In the genomic region with DNA sequence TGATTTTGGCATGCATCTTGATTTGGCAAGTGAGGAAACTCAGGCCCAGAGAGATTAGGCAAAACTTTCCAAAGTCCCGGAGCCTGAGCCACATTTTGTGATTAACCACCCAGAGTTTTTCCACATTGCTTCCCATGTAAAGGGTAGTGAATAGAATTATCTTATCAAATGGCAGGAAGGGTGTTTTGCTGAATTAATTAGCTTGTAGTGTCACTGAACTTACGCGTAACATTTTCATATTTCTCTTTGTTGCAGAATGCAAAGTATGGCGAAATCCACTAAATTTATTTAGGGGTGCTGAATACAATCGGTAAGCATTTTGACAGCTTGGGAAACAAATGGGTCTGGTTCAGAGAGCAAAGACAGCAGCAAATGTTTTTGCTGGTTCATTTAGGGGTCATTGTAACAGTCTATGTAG, we compare ENCODE assay signal across 16 cellular contexts.
A peak's percentile ranks its signal among the peaks of the same experiment; 100 is the strongest.
DNase-seq lines count a peak whose midpoint lies in the region; ATAC-seq and TF ChIP-seq lines count a peak whose summit lies in the region.
"Had no signal": no experiment of that assay in that cellular context is flagged by ENCODE, and none has a peak within 500 bp of the region (broad histone marks: within the 10 kb centered on the region; RNA-seq: fewer than 3 reads in every experiment).

No MANE protein-coding gene starts in this region.

- WGBS in right cardiac atrium, result 35% methylated on average over 5 of the region's 5 CpGs

- H3K27ac ChIP-seq in fibroblast of lung (ENCODE audit: insufficient read depth, low read length) (no peak overlapping the region), right cardiac atrium (ENCODE audit: low read length) (no peak overlapping the region), thoracic aorta (no peak overlapping the region)
- H3K27ac ChIP-seq: RWPE1 had no signal

- H2AFZ ChIP-seq in fibroblast of lung (ENCODE audit: low read length), result no peak overlapping the region

- H3K4me1 ChIP-seq in fibroblast of lung (ENCODE audit: control insufficient read depth, extremely low read depth, insufficient read depth, low read length) (peaks cover 16% of the 10 kb centered on the region), right cardiac atrium (ENCODE audit: control insufficient read depth, insufficient read depth, low read length) (no peaks in the 10 kb centered on the region), thoracic aorta (ENCODE audit: control insufficient read depth in 1 of 2, low read depth in 2 of 2) (peaks cover 9 to 34% of the 10 kb centered on the region in 2 donors)
- H3K4me1 ChIP-seq: Caco-2 had no signal

- peaks cover 2% of the 10 kb centered on the region for H3K36me3 ChIP-seq in fibroblast of lung (ENCODE audit: control insufficient read depth, insufficient read depth, low read length)
- no peaks in the 10 kb centered on the region for H3K36me3 ChIP-seq in thoracic aorta

- H3K9me3 ChIP-seq in fibroblast of lung (ENCODE audit: control insufficient read depth, insufficient read depth, low read depth, low read length) (no peaks in the 10 kb centered on the region), right cardiac atrium (ENCODE audit: control insufficient read depth, low read length) (no peaks in the 10 kb centered on the region), thoracic aorta (no peaks in the 10 kb centered on the region)
- H3K9me3 ChIP-seq: Caco-2 had no signal

- no peak overlapping the region for H3K9ac ChIP-seq in fibroblast of lung (ENCODE audit: insufficient read depth, low read length)

- intact Hi-C loops in Right ventricle myocardium superior (cut with DNase I), result no loop called here
- intact Hi-C loops in cardiac septum (cut with DNase I), result no loop called here
- intact Hi-C loops in right cardiac atrium (cut with DNase I), result loop anchor here in 1 of 4 donors (10.0 kb wide), 1 partner anchor 145 kb away; no protein-coding TSS in a partner anchor

- no peak overlapping the region for H3K4me2 ChIP-seq in fibroblast of lung (ENCODE audit: extremely low read depth, insufficient read depth, low read length)

- H3K4me3 ChIP-seq in fibroblast of lung (replicated peaks in 1 of 4; ENCODE audit: control extremely low read depth in 1 of 4, insufficient read depth in 1 of 4, low read depth in 3 of 4, low read length in 4 of 4) (no peak overlapping the region), right cardiac atrium (ENCODE audit: low read length) (no peak overlapping the region), thoracic aorta (peak overlapping the region; percentile 23)

- ATAC-seq in Right ventricle myocardium superior (ENCODE audit: poor library complexity) (peak; percentile 44), right cardiac atrium (peak; percentile 83 to 85), thoracic aorta (ENCODE audit: insufficient number of reproducible peaks, low FRiP score, low read depth) (no peak)
- ATAC-seq: HCT116 had no signal

- no peaks in the 10 kb centered on the region for H3K79me2 ChIP-seq in fibroblast of lung (ENCODE audit: control insufficient read depth, insufficient read depth, low read length)

- DNase-seq in Right ventricle myocardium superior (no peak), cardiac septum (ENCODE audit: low spot score) (no peak), fibroblast of lung (ENCODE audit: low read depth in 2 of 2) (peak; percentile 36 to 77), right cardiac atrium (peak in 1 of 3 donors; percentile 44), thoracic aorta (ENCODE audit: low spot score) (no peak), hepatic stellate cell (ENCODE audit: low spot score) (no peak), DMS53 (lab: John Stamatoyannopoulos, UW) (no peak)
- no peak for DNase-seq in activated T-cell treated with anti-CD3 and anti-CD28 coated beads, Interleukin-2, amount 50 U/mL, for 1 hour
- DNase-seq: Caco-2; NCI-H1436 treated with DMSO at 0.1 percent for 48 hours; NCI-H2081; NCI-H524; NK-92 treated with Interleukin-12 subunit alpha and Interleukin-12 subunit beta, amount 100 ng/mL, for 24 hours; OCI-M1 had no signal

- no peak for TF ChIP-seq CTCF in fibroblast of lung (conservative IDR thresholded peaks at IDR 0.05 in 1 of 2, IDR thresholded peaks at IDR 0.05 in 1 of 2; ENCODE audit: low read depth in 1 of 2, low read length in 2 of 2)
- no peak for TF ChIP-seq CTCF in thoracic aorta (IDR thresholded peaks at IDR 0.05)

- H4K20me1 ChIP-seq in fibroblast of lung (ENCODE audit: control insufficient read depth, extremely low read depth, insufficient read depth, low read length), result no peaks in the 10 kb centered on the region

- H3K27me3 ChIP-seq in fibroblast of lung (ENCODE audit: control insufficient read depth, insufficient read depth, low read length) (no peaks in the 10 kb centered on the region), right cardiac atrium (ENCODE audit: control insufficient read depth, insufficient read depth) (no peaks in the 10 kb centered on the region), thoracic aorta (replicated peaks; ENCODE audit: insufficient read depth) (no peaks in the 10 kb centered on the region)

Comparison
In these comparisons a context has a peak if more than half of its experiments do, and no peak if none do; other contexts are left out.
1. DNase-seq: peak in fibroblast of lung (2 of 2); none in Right ventricle myocardium superior (single experiment), cardiac septum (single experiment), thoracic aorta (single experiment), hepatic stellate cell (single experiment), activated T-cell treated with anti-CD3 and anti-CD28 coated beads, Interleukin-2, amount 50 U/mL, for 1 hour (single experiment) and DMS53 (single experiment).